7 cellular contexts compared by ENCODE assay signal in genomic region chr15:50051811-50052419, GRCh38.
A peak's percentile ranks its signal among the peaks of the same experiment; 100 is the strongest.
DNase-seq lines count a peak whose midpoint lies in the region; ATAC-seq and TF ChIP-seq lines count a peak whose summit lies in the region.

No MANE protein-coding gene starts in this region.

- TF ChIP-seq CTCF in DOHH2 (IDR thresholded peaks at IDR 0.05; ENCODE audit: low read depth, low read length, poor library complexity, severe bottlenecking) (peak; percentile 61), endodermal cell (conservative IDR thresholded peaks at IDR 0.05) (peak; percentile 88), mesothelial cell of epicardium (IDR thresholded peaks at IDR 0.05; ENCODE audit: unreplicated experiment) (peak; percentile 42)

- H3F3A ChIP-seq in DOHH2 (ENCODE audit: control insufficient read depth, insufficient read depth): no peaks in the 10 kb centered on the region

- H3K4me1 Mint-ChIP-seq in endodermal cell: peaks cover 3% of the 10 kb centered on the region
- H3K4me1 Mint-ChIP-seq in mesothelial cell of epicardium: peaks cover 36% of the 10 kb centered on the region

- ATAC-seq in HG03378 (IDR thresholded peaks at IDR 0.05; ENCODE audit: unreplicated experiment) (no peak), GM21786 (IDR thresholded peaks at IDR 0.05; ENCODE audit: unreplicated experiment) (no peak)

- no peaks in the 10 kb centered on the region for H3K79me2 ChIP-seq in DOHH2 (ENCODE audit: control insufficient read depth, low read length)

- H3K27ac ChIP-seq in DOHH2 (ENCODE audit: low read depth, low read length) (no peak overlapping the region), endodermal cell (ENCODE audit: low read depth, low read length) (no peak overlapping the region)

- no peak overlapping the region for H3K4me2 ChIP-seq in DOHH2 (ENCODE audit: low read length)

- H3K4me1 ChIP-seq in DOHH2 (ENCODE audit: control insufficient read depth, low read length) (no peaks in the 10 kb centered on the region), endodermal cell (ENCODE audit: control insufficient read depth, insufficient read depth, low read length) (no peaks in the 10 kb centered on the region)

- no peak overlapping the region for H3K9ac ChIP-seq in endodermal cell (ENCODE audit: extremely low read depth, low read length, poor library complexity, severe bottlenecking)

- H3K9me3 Mint-ChIP-seq in endodermal cell (peaks cover 4% of the 10 kb centered on the region), mesothelial cell of epicardium (peaks cover 12% of the 10 kb centered on the region)

- H3K9me3 ChIP-seq in DOHH2 (ENCODE audit: control insufficient read depth, insufficient read depth, low read length): no peaks in the 10 kb centered on the region
- H3K9me3 ChIP-seq in endodermal cell (ENCODE audit: control insufficient read depth, low read length): no peaks in the 10 kb centered on the region

- no peak overlapping the region for H3K4me3 ChIP-seq in DOHH2 (ENCODE audit: low read length)
- no peak overlapping the region for H3K4me3 ChIP-seq in endodermal cell (ENCODE audit: low read length)

- H3K27me3 Mint-ChIP-seq in endodermal cell (ENCODE audit: insufficient read depth) (peaks cover 1% of the 10 kb centered on the region), mesothelial cell of epicardium (ENCODE audit: low read depth) (no peaks in the 10 kb centered on the region)

- no peaks in the 10 kb centered on the region for H3K36me3 ChIP-seq in DOHH2 (ENCODE audit: control insufficient read depth, low read length)
- H3K36me3 ChIP-seq in endodermal cell (ENCODE audit: control insufficient read depth, insufficient read depth, low read length): no peaks in the 10 kb centered on the region

- H3K9me2 ChIP-seq in DOHH2 (replicated peaks; ENCODE audit: control insufficient read depth, low read length): no peaks in the 10 kb centered on the region

- 0 out of 2 replicates have a peak, but pooled peaks cover 2% of the 10 kb centered on the region for H3K27me3 ChIP-seq in DOHH2 (ENCODE audit: control insufficient read depth, low read length)
- H3K27me3 ChIP-seq in endodermal cell (ENCODE audit: control insufficient read depth, insufficient read depth, low read length, poor library complexity, severe bottlenecking): no peaks in the 10 kb centered on the region

- no peaks in the 10 kb centered on the region for H4K20me1 ChIP-seq in DOHH2 (ENCODE audit: control insufficient read depth, insufficient read depth, low read depth, low read length)

- DNase-seq in HS-27A (ENCODE audit: low read depth): peak; percentile 55
- DNase-seq in RPMI7951 (ENCODE audit: low read depth): peak; percentile 73
- DNase-seq in endodermal cell: peak; percentile 76
- DNase-seq in mesothelial cell of epicardium (ENCODE audit: low spot score in 2 of 2, unreplicated experiment in 2 of 2): peak; percentile 21 to 51

- H3K36me3 Mint-ChIP-seq in endodermal cell (ENCODE audit: low read depth) (no peaks in the 10 kb centered on the region), mesothelial cell of epicardium (peaks cover 9% of the 10 kb centered on the region)

- WGBS in endodermal cell (ENCODE audit: insufficient coverage in 1 of 2, insufficient read length in 1 of 2), 2 experiments: 25 to 63% methylated on average over 1 to 3 of the region's 3 CpGs

- H3K4me3 Mint-ChIP-seq in endodermal cell (no peak overlapping the region), mesothelial cell of epicardium (no peak overlapping the region)

- H3K27ac Mint-ChIP-seq in endodermal cell: no peak overlapping the region
- no peak overlapping the region for H3K27ac Mint-ChIP-seq in mesothelial cell of epicardium
